Comparison of ENCODE assay signal across 8 cellular contexts in genomic region chr4:86961605-86962295, GRCh38. TPM values are rescaled to one million over a fixed set of nuclear protein-coding genes. Genes with fewer than 3 reads are reported as not detected.
DNase-seq lines count a peak whose midpoint lies in the region; ATAC-seq lines count a peak whose summit lies in the region.

No MANE protein-coding gene starts in this region.

- 44% methylated on average over 9 of the region's 9 CpGs for WGBS in right cardiac atrium

- ATAC-seq in GM18499 (IDR thresholded peaks at IDR 0.05; ENCODE audit: insufficient read depth, unreplicated experiment) (peak; percentile 74), GM21717 (IDR thresholded peaks at IDR 0.05; ENCODE audit: unreplicated experiment) (peak; percentile 77), right cardiac atrium (peak; percentile 44 to 78)

- H3K9ac ChIP-seq in HUES6 (ENCODE audit: low read length): no peak overlapping the region

- H3K27ac Mint-ChIP-seq in activated CD4-positive, alpha-beta memory T cell treated with anti-CD3 and anti-CD28 coated beads, Interleukin-2, amount 10 ng/mL, durations not matched to agents 7 days and 5 days: no peak overlapping the region

- H3K36me3 ChIP-seq in HUES6 (ENCODE audit: control insufficient read depth, insufficient read depth, low read length): peaks cover 11% of the 10 kb centered on the region; the same call in 1 of the 2 replicates

- DNase-seq in SKM-1 (lab: John Stamatoyannopoulos, UW; ENCODE audit: unreplicated experiment) (peak; percentile 87), right cardiac atrium (no peak), NCI-H1105 (lab: John Stamatoyannopoulos, UW) (no peak)
- no peak for DNase-seq in activated CD4-positive, alpha-beta memory T cell treated with anti-CD3 and anti-CD28 coated beads, Interleukin-2, amount 10 ng/mL, durations not matched to agents 7 days and 5 days
- DNase-seq in stimulated activated CD4-positive, alpha-beta T cell treated with anti-CD3 and anti-CD28 coated beads, Interleukin-2, amount 100 ng/mL, for 24 hours: no peak

- H3K9me3 ChIP-seq in HUES6 (ENCODE audit: control insufficient read depth, insufficient read depth, low read depth, low read length): no peaks in the 10 kb centered on the region
- no peaks in the 10 kb centered on the region for H3K9me3 ChIP-seq in right cardiac atrium (ENCODE audit: control insufficient read depth, low read length)

- no peak overlapping the region for H3K4me3 ChIP-seq in HUES6 (ENCODE audit: low read depth, low read length)
- H3K4me3 ChIP-seq in right cardiac atrium (ENCODE audit: low read length): no peak overlapping the region

- H3K4me1 Mint-ChIP-seq in activated CD4-positive, alpha-beta memory T cell treated with anti-CD3 and anti-CD28 coated beads, Interleukin-2, amount 10 ng/mL, durations not matched to agents 7 days and 5 days: peaks cover 15% of the 10 kb centered on the region

- H3K27me3 ChIP-seq in HUES6 (ENCODE audit: control insufficient read depth, insufficient read depth, low read length) (no peaks in the 10 kb centered on the region), right cardiac atrium (ENCODE audit: control insufficient read depth, insufficient read depth) (no peaks in the 10 kb centered on the region)

- intact Hi-C loops in right cardiac atrium (cut with DNase I): no loop called here

- no peaks in the 10 kb centered on the region for H3K9me3 Mint-ChIP-seq in activated CD4-positive, alpha-beta memory T cell treated with anti-CD3 and anti-CD28 coated beads, Interleukin-2, amount 10 ng/mL, durations not matched to agents 7 days and 5 days

- peak overlapping the region; percentile 94; the same call in 1 of the 2 replicates for H3K27ac ChIP-seq in HUES6 (ENCODE audit: low read depth, low read length)
- no peak overlapping the region for H3K27ac ChIP-seq in right cardiac atrium (ENCODE audit: low read length)

- CTCF ChIA-PET in activated CD4-positive, alpha-beta memory T cell treated with anti-CD3 and anti-CD28 coated beads, Interleukin-2, amount 10 ng/mL, durations not matched to agents 7 days and 5 days (lab: Charles Lee): interaction anchor here (0.6 kb wide), 1 partner anchor 228 kb away, joined by 3 read pairs; no protein-coding TSS in a partner anchor

- peaks cover 37% of the 10 kb centered on the region for H3K36me3 Mint-ChIP-seq in activated CD4-positive, alpha-beta memory T cell treated with anti-CD3 and anti-CD28 coated beads, Interleukin-2, amount 10 ng/mL, durations not matched to agents 7 days and 5 days (ENCODE audit: low read depth)

- POLR2A ChIA-PET in activated CD4-positive, alpha-beta memory T cell treated with anti-CD3 and anti-CD28 coated beads, Interleukin-2, amount 10 ng/mL, durations not matched to agents 7 days and 5 days (lab: Charles Lee): no interaction called here

- H3K4me1 ChIP-seq in HUES6 (ENCODE audit: control insufficient read depth, insufficient read depth, low read length) (peaks cover 70% of the 10 kb centered on the region), right cardiac atrium (ENCODE audit: control insufficient read depth, insufficient read depth, low read length) (peaks cover 11% of the 10 kb centered on the region)

- H3K27me3 Mint-ChIP-seq in activated CD4-positive, alpha-beta memory T cell treated with anti-CD3 and anti-CD28 coated beads, Interleukin-2, amount 10 ng/mL, durations not matched to agents 7 days and 5 days: no peaks in the 10 kb centered on the region

- no peak overlapping the region for H3K4me3 Mint-ChIP-seq in activated CD4-positive, alpha-beta memory T cell treated with anti-CD3 and anti-CD28 coated beads, Interleukin-2, amount 10 ng/mL, durations not matched to agents 7 days and 5 days

RNA-seq across cellular contexts. Expression of gene AFF1, which starts 26.9 kb away (rescaled TPM):
- 10 to 100 TPM; 76.6 to 86.6 (median 84.1) TPM for total RNA-seq in right cardiac atrium
- polyA plus RNA-seq in right cardiac atrium: 63.4 TPM
- total RNA-seq in activated CD4-positive, alpha-beta memory T cell treated with anti-CD3 and anti-CD28 coated beads, Interleukin-2, amount 10 ng/mL, durations not matched to agents 7 days and 5 days: 10 to 100 TPM; 68.8 to 72.0 TPM
